ENCODE assay signal across 30 cellular contexts in genomic region chr20:21371193-21371592, GRCh38. TPM values are rescaled to one million over a fixed set of nuclear protein-coding genes. Genes with fewer than 3 reads are reported as not detected.
"Had no signal": no experiment of that assay in that cellular context is flagged by ENCODE, and none has a peak within 500 bp of the region (broad histone marks: within the 10 kb centered on the region; RNA-seq: fewer than 3 reads in every experiment).

No MANE protein-coding gene starts in this region.

- H3K4me1 ChIP-seq: neural progenitor cell, parathyroid adenoma, psoas muscle, suprapubic skin, testis, tibial artery, upper lobe of right lung, uterus had no signal

- H3K9me3 ChIP-seq: ovary, psoas muscle, spleen, suprapubic skin, testis, tibial artery, transverse colon, upper lobe of right lung, uterus had no signal

- H3K27ac ChIP-seq: neural progenitor cell, ovary, parathyroid adenoma, psoas muscle, skin epidermis, spleen, suprapubic skin, testis, tibial artery, transverse colon, upper lobe of right lung, uterus had no signal

- H3K4me2 ChIP-seq: neural progenitor cell, smooth muscle cell had no signal

- H3K36me3 ChIP-seq: ovary, uterus had no signal

- H3K9ac ChIP-seq: neural progenitor cell, parathyroid adenoma had no signal

- ATAC-seq: natural killer cell; psoas muscle; right cardiac atrium; sciatic nerve; stimulated activated memory B cell treated with anti-CD40 and anti-IgM and Interleukin-4, amounts not matched to agents 10 μg/mL and 1 μg/mL and 100 μg/mL, for 72 hours; stimulated activated naive CD8-positive, alpha-beta T cell treated with anti-CD3 and anti-CD28 coated beads, Interleukin-15, amount 100 ng/mL, for 72 hours; stimulated activated naive CD8-positive, alpha-beta T cell treated with anti-CD3 and anti-CD28 coated beads, Interleukin-15, Interleukin-2, amounts not matched to agents 100 U/mL and 50 U/mL, for 24 hours; upper lobe of right lung had no signal

- H3K4me3 ChIP-seq: neural progenitor cell, ovary, psoas muscle, skin epidermis, smooth muscle cell, spleen, suprapubic skin, testis, tibial artery, transverse colon, upper lobe of right lung, uterus had no signal

- DNase-seq: natural killer cell; occipital lobe; ovary; posterior cingulate gyrus; psoas muscle; right cardiac atrium; spleen; stimulated activated CD4-positive, alpha-beta T cell treated with anti-CD3 and anti-CD28 coated beads, Interleukin-12 subunit alpha, Interleukin-12 subunit beta, amount 100 ng/mL, for 4 hours; stimulated activated CD4-positive, alpha-beta T cell treated with anti-CD3 and anti-CD28 coated beads, Interleukin-1b, Interleukin-23, amount 100 ng/mL, for 48 hours; stimulated activated CD4-positive, alpha-beta T cell treated with anti-CD3 and anti-CD28 coated beads, Interleukin-4, amount 100 ng/mL, for 1 hour; stimulated activated CD4-positive, alpha-beta T cell treated with anti-CD3 and anti-CD28 coated beads, Interleukin-4, amount 100 ng/mL, for 4 hours; stimulated activated CD8-positive, alpha-beta memory T cell treated with anti-CD3 and anti-CD28 coated beads, Interleukin-4, amount 100 ng/mL, for 48 hours; stimulated activated naive CD4-positive, alpha-beta T cell; stimulated activated naive CD8-positive, alpha-beta T cell treated with anti-CD3 and anti-CD28 coated beads, Interleukin-15, amount 100 ng/mL, for 72 hours; stimulated activated naive CD8-positive, alpha-beta T cell treated with anti-CD3 and anti-CD28 coated beads, Interleukin-15, Interleukin-2, amounts not matched to agents 100 U/mL and 50 U/mL, for 24 hours; substantia nigra; testis; tibial artery; transverse colon; upper lobe of right lung; uterus had no signal

RNA-seq across cellular contexts. Expression of gene NKX2-4, which starts 26.1 kb away (rescaled TPM):
- polyA plus RNA-seq: neural cell, ovary, psoas muscle, right cardiac atrium, smooth muscle cell, spleen, urinary bladder had no signal
